Comparison of ENCODE assay signal across 14 cellular contexts in the genomic region with DNA sequence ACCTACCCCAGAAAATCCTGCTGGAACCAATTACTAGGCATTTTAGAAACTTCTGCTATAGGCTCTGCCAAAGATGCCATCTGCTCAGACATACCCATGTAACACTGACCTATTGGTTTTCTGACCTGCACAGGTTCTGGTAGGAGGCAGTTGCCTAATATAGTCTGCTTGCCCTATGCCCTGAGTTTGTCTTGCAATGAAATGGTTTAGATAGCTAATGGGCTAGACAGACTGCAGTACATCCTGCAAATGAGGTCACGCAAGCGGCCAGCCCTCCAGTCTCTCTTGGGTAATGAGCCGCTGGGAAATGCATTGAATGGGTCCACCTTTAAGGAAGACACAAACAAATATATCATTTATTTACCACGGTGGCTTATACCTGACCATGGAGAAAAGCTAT.
"Had no signal": no experiment of that assay in that cellular context is flagged by ENCODE, and none has a peak within 500 bp of the region (broad histone marks: within the 10 kb centered on the region; RNA-seq: fewer than 3 reads in every experiment).

No MANE protein-coding gene starts in this region.

- ATAC-seq: gastroesophageal sphincter had no signal

- DNase-seq: colonic mucosa; dermis blood vessel endothelial cell; esophagus squamous epithelium; foreskin fibroblast; immature natural killer cell; mesendoderm; naive B cell; small intestine; stimulated activated CD4-positive, alpha-beta T cell treated with anti-CD3 and anti-CD28 coated beads, Interleukin-12 subunit alpha, Interleukin-12 subunit beta, amount 100 ng/mL, for 4 hours; stimulated activated naive CD4-positive, alpha-beta T cell; stomach; substantia nigra; transverse colon had no signal
